Comparison of ENCODE assay signal across 8 cellular contexts in the genomic region with DNA sequence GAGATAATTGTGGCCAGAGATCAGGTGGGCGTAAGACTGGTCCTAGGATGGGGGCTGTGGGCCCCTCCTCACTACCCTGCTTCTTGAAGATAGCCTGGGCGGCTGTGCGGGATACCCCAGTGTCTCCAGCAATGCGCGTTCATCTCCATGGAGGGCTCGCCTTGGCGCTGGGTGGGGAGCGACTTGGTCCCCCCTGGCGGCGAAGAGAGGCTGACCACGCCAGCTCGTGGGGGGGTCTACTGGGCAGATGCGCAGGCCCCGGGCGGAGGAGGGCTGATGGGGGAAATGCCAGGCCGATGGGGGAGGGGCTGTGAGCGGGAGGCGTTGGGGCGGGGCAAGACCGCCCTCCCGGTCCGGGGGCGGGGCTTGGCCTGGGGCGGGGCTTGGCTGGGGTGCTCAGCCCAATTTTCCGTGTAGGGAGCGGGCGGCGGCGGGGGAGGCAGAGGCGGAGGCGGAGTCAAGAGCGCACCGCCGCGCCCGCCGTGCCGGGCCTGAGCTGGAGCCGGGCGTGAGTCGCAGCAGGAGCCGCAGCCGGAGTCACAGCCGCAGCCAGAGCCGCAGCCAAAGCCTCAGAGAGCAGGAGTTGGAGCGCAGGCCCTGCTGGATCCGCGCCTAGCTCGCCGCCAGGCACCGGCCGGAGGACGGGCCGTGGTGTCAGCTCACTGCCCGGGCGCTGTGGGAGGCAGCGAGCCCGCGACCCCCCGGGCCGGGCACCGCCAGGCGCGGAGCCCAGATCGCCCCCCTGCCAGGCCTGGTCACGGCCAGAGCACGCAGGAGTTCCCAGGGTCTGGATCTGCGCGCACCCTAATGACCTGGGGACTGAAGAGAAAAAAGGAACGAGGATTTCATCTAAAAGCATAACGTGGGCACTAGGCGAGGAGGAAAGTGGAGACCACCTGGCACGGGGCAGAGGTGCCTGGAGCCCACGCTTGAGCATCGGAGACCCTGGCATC. TPM values are rescaled to one million over a fixed set of nuclear protein-coding genes. Genes with fewer than 3 reads are reported as not detected.
DNase-seq lines count a peak whose midpoint lies in the region; ATAC-seq and TF ChIP-seq lines count a peak whose summit lies in the region.

A gene with protein sequence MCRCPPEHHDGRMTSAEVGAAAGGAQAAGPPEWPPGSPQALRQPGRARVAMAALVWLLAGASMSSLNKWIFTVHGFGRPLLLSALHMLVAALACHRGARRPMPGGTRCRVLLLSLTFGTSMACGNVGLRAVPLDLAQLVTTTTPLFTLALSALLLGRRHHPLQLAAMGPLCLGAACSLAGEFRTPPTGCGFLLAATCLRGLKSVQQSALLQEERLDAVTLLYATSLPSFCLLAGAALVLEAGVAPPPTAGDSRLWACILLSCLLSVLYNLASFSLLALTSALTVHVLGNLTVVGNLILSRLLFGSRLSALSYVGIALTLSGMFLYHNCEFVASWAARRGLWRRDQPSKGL (plus strand): TSS at position 509 of the 953 bp plus-strand sequence. CDS start 670 bp downstream, outside the sequence.

- peak within 1 kb of the TSS; percentile 76 to 84 for H3K9ac ChIP-seq in colonic mucosa (ENCODE audit: low read depth in 2 of 2, low read length in 2 of 2)

- DNase-seq in AG10803 (ENCODE audit: low read depth): peak; percentile 87
- peak; percentile 57 for DNase-seq in NCI-H510A (lab: John Stamatoyannopoulos, UW)
- peak; percentile 96 for DNase-seq in activated CD4-positive, alpha-beta T cell treated with anti-CD3 and anti-CD28 coated beads for 48 hours
- peak; percentile 99 for DNase-seq in colonic mucosa
- DNase-seq in left lobe of liver (ENCODE audit: low spot score): peak; percentile 92
- peak; percentile 96 to 98 for DNase-seq in stimulated activated CD4-positive, alpha-beta T cell treated with anti-CD3 and anti-CD28 coated beads, Interleukin-2, amount 100 ng/mL, for 24 hours

- ATAC-seq in GM19025 (IDR thresholded peaks at IDR 0.05; ENCODE audit: low read depth, unreplicated experiment) (peak; percentile 71), HG03280 (IDR thresholded peaks at IDR 0.05; ENCODE audit: unreplicated experiment) (peak; percentile 64), left lobe of liver (peak; percentile 95)

- no peaks in the 10 kb centered on the region for H3K27me3 ChIP-seq in colonic mucosa

- no peaks in the 10 kb centered on the region for H3K9me3 ChIP-seq in colonic mucosa

- TF ChIP-seq CTCF in AG10803 (conservative IDR thresholded peaks at IDR 0.05; ENCODE audit: low read length) (peak; percentile 39), colonic mucosa (IDR thresholded peaks at IDR 0.05) (no peak)

- peaks cover 15% of the 10 kb centered on the region for H3K4me1 ChIP-seq in colonic mucosa

- intact Hi-C loops in colonic mucosa (cut with DNase I): loop anchor here (2.0 to 10.0 kb wide), 2 partner anchors 119 to 289 kb away; no protein-coding TSS in a partner anchor

- no peaks in the 10 kb centered on the region for H3K36me3 ChIP-seq in colonic mucosa

- H3K27ac ChIP-seq in colonic mucosa: peak within 1 kb of the TSS; percentile 84

- H3K4me3 ChIP-seq in AG10803 (ENCODE audit: low read length) (peak within 1 kb of the TSS; percentile 80), colonic mucosa (peak within 1 kb of the TSS; percentile 72)

RNA-seq across cellular contexts. Expression of the gene that starts here (rescaled TPM):
- total RNA-seq in colonic mucosa: 1 to 10 TPM; 5.7 to 7.0 TPM
- total RNA-seq in left lobe of liver: 0.33 TPM

Comparison
In these comparisons a context has a peak if more than half of its experiments do, and no peak if none do; other contexts are left out.
1. Peak in every context shown above with its lines: DNase-seq, ATAC-seq, H3K4me3 ChIP-seq and H3K27ac ChIP-seq.
2. Peak in DNase-seq and ATAC-seq in left lobe of liver; RNA of the gene not detected or under 1 TPM.